1 cellular context compared by ENCODE assay signal in the genomic region with DNA sequence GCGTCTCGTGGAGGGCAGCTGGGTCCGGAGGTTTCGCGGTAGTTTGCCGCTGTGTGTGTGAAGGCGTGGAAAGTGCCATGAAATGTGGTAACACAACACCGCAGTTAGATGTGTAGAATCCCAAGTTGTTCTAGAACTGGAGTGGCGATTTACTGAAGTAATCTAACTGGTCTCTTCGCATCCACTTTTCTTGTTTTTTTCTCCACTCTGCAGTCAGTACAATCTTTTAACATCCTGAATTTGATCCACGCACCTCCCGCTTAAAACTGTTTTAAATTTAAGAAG.
TF ChIP-seq lines count a peak whose summit lies in the region.

No MANE protein-coding gene starts in this region.

TF ChIP-seq in WTC11, 78 proteins besides CTCF, POLR2A, EP300 and RAD21 (continued from another document):
- TF ChIP-seq, protein P1, sequence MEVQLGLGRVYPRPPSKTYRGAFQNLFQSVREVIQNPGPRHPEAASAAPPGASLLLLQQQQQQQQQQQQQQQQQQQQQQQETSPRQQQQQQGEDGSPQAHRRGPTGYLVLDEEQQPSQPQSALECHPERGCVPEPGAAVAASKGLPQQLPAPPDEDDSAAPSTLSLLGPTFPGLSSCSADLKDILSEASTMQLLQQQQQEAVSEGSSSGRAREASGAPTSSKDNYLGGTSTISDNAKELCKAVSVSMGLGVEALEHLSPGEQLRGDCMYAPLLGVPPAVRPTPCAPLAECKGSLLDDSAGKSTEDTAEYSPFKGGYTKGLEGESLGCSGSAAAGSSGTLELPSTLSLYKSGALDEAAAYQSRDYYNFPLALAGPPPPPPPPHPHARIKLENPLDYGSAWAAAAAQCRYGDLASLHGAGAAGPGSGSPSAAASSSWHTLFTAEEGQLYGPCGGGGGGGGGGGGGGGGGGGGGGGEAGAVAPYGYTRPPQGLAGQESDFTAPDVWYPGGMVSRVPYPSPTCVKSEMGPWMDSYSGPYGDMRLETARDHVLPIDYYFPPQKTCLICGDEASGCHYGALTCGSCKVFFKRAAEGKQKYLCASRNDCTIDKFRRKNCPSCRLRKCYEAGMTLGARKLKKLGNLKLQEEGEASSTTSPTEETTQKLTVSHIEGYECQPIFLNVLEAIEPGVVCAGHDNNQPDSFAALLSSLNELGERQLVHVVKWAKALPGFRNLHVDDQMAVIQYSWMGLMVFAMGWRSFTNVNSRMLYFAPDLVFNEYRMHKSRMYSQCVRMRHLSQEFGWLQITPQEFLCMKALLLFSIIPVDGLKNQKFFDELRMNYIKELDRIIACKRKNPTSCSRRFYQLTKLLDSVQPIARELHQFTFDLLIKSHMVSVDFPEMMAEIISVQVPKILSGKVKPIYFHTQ (CRISPR knock-in tag; IDR thresholded peaks at IDR 0.05), result no peak
- TF ChIP-seq ZNF219 (CRISPR knock-in tag; IDR thresholded peaks at IDR 0.05; ENCODE audit: borderline replicate concordance) (no peak), ZNF121 (CRISPR knock-in tag; IDR thresholded peaks at IDR 0.05) (no peak), SMAD3 (CRISPR knock-in tag; IDR thresholded peaks at IDR 0.05; ENCODE audit: borderline replicate concordance) (no peak), NFATC4 (CRISPR knock-in tag; IDR thresholded peaks at IDR 0.05) (no peak)
